Comparison of ENCODE assay signal across 19 cellular contexts in genomic region chr6:87921034-87921433, GRCh38.
"Had no signal": no experiment of that assay in that cellular context is flagged by ENCODE, and none has a peak within 500 bp of the region (broad histone marks: within the 10 kb centered on the region; RNA-seq: fewer than 3 reads in every experiment).

No MANE protein-coding gene starts in this region.

- H3K4me1 ChIP-seq: colonic mucosa, esophagus muscularis mucosa, left ventricle myocardium inferior, pancreas, stomach, suprapubic skin had no signal

- H3K27me3 ChIP-seq: colonic mucosa, esophagus muscularis mucosa, pancreas, stomach, suprapubic skin, tibial nerve had no signal

- H3K9me3 ChIP-seq: colonic mucosa, pancreas, suprapubic skin had no signal

- H3K36me3 ChIP-seq: colonic mucosa, esophagus muscularis mucosa, left ventricle myocardium inferior, pancreas, stomach, suprapubic skin, tibial nerve had no signal

- DNase-seq: activated CD4-positive, alpha-beta memory T cell treated with anti-CD3 and anti-CD28 coated beads for 36 hours; activated CD4-positive, alpha-beta T cell treated with anti-CD3 and anti-CD28 coated beads for 4 hours; activated CD4-positive, CD25-positive, alpha-beta regulatory T cell; activated effector memory CD4-positive, alpha-beta T cell treated with anti-CD3 and anti-CD28 coated beads, Interleukin-2, amount 50 U/mL, for 16 hours; activated naive CD4-positive, alpha-beta T cell treated with anti-CD3 and anti-CD28 coated beads, Interleukin-2, amount 10 ng/mL, durations not matched to agents 7 days and 5 days; amygdala; colonic mucosa; dorsolateral prefrontal cortex; effector memory CD8-positive, alpha-beta T cell; head of caudate nucleus; hypothalamus; left ventricle myocardium inferior; pancreas; right cardiac atrium; stimulated activated CD4-positive, alpha-beta T cell treated with anti-CD3 and anti-CD28 coated beads, Interleukin-12 subunit alpha, Interleukin-12 subunit beta, amount 100 ng/mL, for 4 hours; stomach had no signal

- H3K27ac ChIP-seq: colonic mucosa, dorsolateral prefrontal cortex, esophagus muscularis mucosa, left ventricle myocardium inferior, pancreas, stomach, suprapubic skin, tibial nerve had no signal

- H3K4me3 ChIP-seq: colonic mucosa, dorsolateral prefrontal cortex, esophagus muscularis mucosa, left ventricle myocardium inferior, pancreas, stomach, suprapubic skin, tibial nerve had no signal
